In the genomic region with DNA sequence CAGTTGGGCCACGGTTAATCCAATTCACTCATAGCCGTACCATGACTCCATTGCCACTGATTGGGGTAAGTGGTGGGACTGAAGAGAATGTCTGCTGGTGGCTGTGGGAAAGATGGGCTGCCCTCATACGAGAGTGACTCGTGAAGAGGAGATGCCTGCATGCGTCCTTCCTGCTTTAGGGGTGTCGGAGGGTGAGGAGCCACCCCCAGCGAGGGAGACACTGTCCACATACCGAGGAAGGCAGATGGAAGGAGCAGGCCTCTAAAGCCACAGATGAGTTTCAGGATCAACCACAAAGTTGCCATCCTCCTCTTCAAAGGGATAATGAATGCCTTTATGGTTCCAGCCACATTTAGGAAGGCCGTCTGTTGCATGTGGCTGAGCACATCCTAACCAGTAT, we compare ENCODE assay signal across 29 cellular contexts.
"Had no signal": no experiment of that assay in that cellular context is flagged by ENCODE, and none has a peak within 500 bp of the region (broad histone marks: within the 10 kb centered on the region; RNA-seq: fewer than 3 reads in every experiment).

No MANE protein-coding gene starts in this region.

- H3K4me1 Mint-ChIP-seq: activated CD4-positive, alpha-beta T cell treated with anti-CD3 and anti-CD28 coated beads, Interleukin-2, amount 10 ng/mL, durations not matched to agents 7 days and 5 days; activated naive CD8-positive, alpha-beta T cell treated with anti-CD3 and anti-CD28 coated beads, Interleukin-2, amount 50 U/mL, for 24 hours had no signal

- H3K4me3 Mint-ChIP-seq: activated CD4-positive, alpha-beta memory T cell treated with anti-CD3 and anti-CD28 coated beads for 36 hours; activated CD4-positive, alpha-beta T cell treated with anti-CD3 and anti-CD28 coated beads, Interleukin-2, amount 10 ng/mL, durations not matched to agents 7 days and 5 days; activated naive CD8-positive, alpha-beta T cell treated with anti-CD3 and anti-CD28 coated beads, Interleukin-2, amount 50 U/mL, for 24 hours; activated T-cell treated with anti-CD3 and anti-CD28 coated beads, Interleukin-2, amount 50 U/mL, for 4 hours; T-helper 1 cell treated with Interleukin-12 subunit alpha and Interleukin-12 subunit beta and Interleukin-4 antibody, amounts not matched to agents 30 μg/mL and 1 μg/mL, for 36 hours had no signal

- H3K9me3 ChIP-seq: ascending aorta, body of pancreas, SJSA1 had no signal

- H3K4me1 ChIP-seq: ascending aorta, body of pancreas, SJSA1 had no signal

- H3K27me3 ChIP-seq: ascending aorta, body of pancreas, SJSA1 had no signal

- H3K36me3 ChIP-seq: ascending aorta, SJSA1 had no signal

- H3K9me3 Mint-ChIP-seq: activated CD4-positive, alpha-beta memory T cell treated with anti-CD3 and anti-CD28 coated beads for 36 hours; activated CD4-positive, alpha-beta T cell treated with anti-CD3 and anti-CD28 coated beads, Interleukin-2, amount 10 ng/mL, durations not matched to agents 7 days and 5 days; activated naive CD4-positive, alpha-beta T cell treated with anti-CD3 and anti-CD28 coated beads, Interleukin-2, amount 50 U/mL, for 72 hours; activated naive CD8-positive, alpha-beta T cell treated with anti-CD3 and anti-CD28 coated beads, Interleukin-2, amount 50 U/mL, for 24 hours; activated T-cell treated with anti-CD3 and anti-CD28 coated beads, Interleukin-2, amount 50 U/mL, for 4 hours; T-helper 1 cell treated with Interleukin-12 subunit alpha and Interleukin-12 subunit beta and Interleukin-4 antibody, amounts not matched to agents 30 μg/mL and 1 μg/mL, for 36 hours had no signal

- H3K4me2 ChIP-seq: KMS-11, PC-9 had no signal

- ATAC-seq: activated naive CD4-positive, alpha-beta T cell treated with anti-CD3 and anti-CD28 coated beads, Interleukin-2, amount 50 U/mL, for 72 hours; activated naive CD8-positive, alpha-beta T cell treated with anti-CD3 and anti-CD28 coated beads, Interleukin-2, amount 50 U/mL, for 24 hours; activated T-cell treated with anti-CD3 and anti-CD28 coated beads, Interleukin-2, amount 50 U/mL, for 4 hours; body of pancreas; SK-N-SH treated with all-trans-retinoic acid at 6 μM for 48 hours had no signal

- H3K27ac Mint-ChIP-seq: activated CD4-positive, alpha-beta memory T cell treated with anti-CD3 and anti-CD28 coated beads for 36 hours; activated CD4-positive, alpha-beta T cell treated with anti-CD3 and anti-CD28 coated beads, Interleukin-2, amount 10 ng/mL, durations not matched to agents 7 days and 5 days; activated naive CD4-positive, alpha-beta T cell treated with anti-CD3 and anti-CD28 coated beads, Interleukin-2, amount 50 U/mL, for 72 hours; activated naive CD8-positive, alpha-beta T cell treated with anti-CD3 and anti-CD28 coated beads, Interleukin-2, amount 50 U/mL, for 24 hours; T-helper 1 cell treated with Interleukin-12 subunit alpha and Interleukin-12 subunit beta and Interleukin-4 antibody, amounts not matched to agents 30 μg/mL and 1 μg/mL, for 36 hours had no signal

- DNase-seq: activated CD4-positive, alpha-beta memory T cell treated with anti-CD3 and anti-CD28 coated beads for 36 hours; activated CD4-positive, alpha-beta T cell treated with anti-CD3 and anti-CD28 coated beads, Interleukin-2, amount 10 ng/mL, durations not matched to agents 7 days and 5 days; activated CD4-positive, CD25-positive, alpha-beta regulatory T cell; activated CD8-positive, alpha-beta memory T cell treated with anti-CD3 and anti-CD28 coated beads for 24 hours; activated effector memory CD4-positive, alpha-beta T cell treated with anti-CD3 and anti-CD28 coated beads, Interleukin-2, amount 50 U/mL, for 16 hours; activated naive CD4-positive, alpha-beta T cell treated with Interleukin-2 at 50 U/mL for 16 hours; activated naive CD8-positive, alpha-beta T cell treated with anti-CD3 and anti-CD28 coated beads, Interleukin-2, amount 50 U/mL, for 24 hours; activated T-cell treated with anti-CD3 and anti-CD28 coated beads, Interleukin-2, amount 50 U/mL, for 4 hours; amniotic stem cell; body of pancreas; MV-4-11; NCI-H1092 treated with DMSO at 0.1 percent for 48 hours; NCI-H1417 treated with DMSO at 0.1 percent for 48 hours; NCI-H1694; NCI-H2029; NCI-H345; NCI-H510A; NCI-H69; PC-9; SHP77; SW 1271; T-helper 9 cell had no signal

- H3K27ac ChIP-seq: ascending aorta, body of pancreas, KMS-11, PC-9, SJSA1, VCaP had no signal

- H3K4me3 ChIP-seq: ascending aorta, body of pancreas, PC-9, SJSA1 had no signal

- H3K36me3 Mint-ChIP-seq: activated CD4-positive, alpha-beta memory T cell treated with anti-CD3 and anti-CD28 coated beads for 36 hours; activated naive CD4-positive, alpha-beta T cell treated with anti-CD3 and anti-CD28 coated beads, Interleukin-2, amount 50 U/mL, for 72 hours had no signal

- H3K9ac ChIP-seq: KMS-11 had no signal
